In the genomic region with DNA sequence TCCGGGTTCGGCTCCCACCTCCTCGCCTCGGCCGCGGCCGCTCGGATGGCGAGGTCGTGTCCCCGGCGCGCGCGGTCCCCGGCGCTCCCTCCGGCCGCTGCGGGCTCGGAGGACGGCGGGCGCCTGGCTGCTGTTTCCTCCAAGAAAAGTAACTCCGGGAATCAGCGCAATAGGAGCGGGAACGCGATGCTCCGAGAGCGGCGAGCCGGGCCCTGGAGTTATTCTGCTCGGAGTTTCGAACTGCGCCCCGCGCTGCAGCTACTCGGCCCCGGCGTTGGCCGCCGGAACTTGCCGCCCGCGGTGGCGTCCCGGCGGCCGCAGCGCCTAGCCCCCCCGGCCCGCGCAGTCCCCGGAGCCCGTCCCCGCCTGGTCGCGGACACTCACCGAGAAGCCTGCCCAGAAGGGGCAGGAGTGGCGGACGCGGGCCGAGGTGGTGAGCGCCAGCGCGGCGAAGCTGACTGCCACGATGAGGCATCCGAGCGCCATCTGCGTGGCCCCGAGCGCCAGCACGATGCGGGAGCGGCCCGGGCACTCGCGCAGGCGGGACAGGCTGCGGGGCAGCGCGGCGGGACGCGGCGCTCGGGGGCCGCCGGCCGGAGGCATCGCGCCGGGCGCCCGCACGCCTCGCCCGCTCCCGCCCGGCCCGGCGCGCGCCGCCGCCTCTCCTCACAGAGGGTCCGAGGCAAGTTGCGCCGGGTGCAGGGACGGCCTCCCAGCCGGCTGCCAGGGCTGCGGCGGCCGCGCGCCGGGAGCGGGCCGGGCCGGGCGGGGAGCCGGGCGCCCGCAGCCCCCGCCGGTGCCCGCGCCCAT, we compare ENCODE assay signal across 8 cellular contexts.
DNase-seq lines count a peak whose midpoint lies in the region; TF ChIP-seq lines count a peak whose summit lies in the region.

No MANE protein-coding gene starts in this region.

- H3K36me3 ChIP-seq in ectodermal cell (ENCODE audit: control insufficient read depth, insufficient read depth, low read length): no peaks in the 10 kb centered on the region
- H3K36me3 ChIP-seq in CD4-positive, alpha-beta memory T cell (ENCODE audit: insufficient read depth, low read length): no peaks in the 10 kb centered on the region

- peaks cover 47% of the 10 kb centered on the region for H3K27me3 ChIP-seq in ectodermal cell (ENCODE audit: control insufficient read depth, insufficient read depth, low read length, poor library complexity, severe bottlenecking)
- H3K27me3 ChIP-seq in CD4-positive, alpha-beta memory T cell (ENCODE audit: insufficient read depth, low read length): peaks cover 28% of the 10 kb centered on the region

- H3K27me3 Mint-ChIP-seq in CD4-positive, alpha-beta memory T cell: peaks cover 25 to 56% of the 10 kb centered on the region in 2 donors

- WGBS in ectodermal cell, 2 experiments: 0% methylated on average over 130 of the region's 130 CpGs

- no peaks in the 10 kb centered on the region for H3K9me3 ChIP-seq in ectodermal cell (ENCODE audit: control insufficient read depth, low read length)
- H3K9me3 ChIP-seq in CD4-positive, alpha-beta memory T cell (ENCODE audit: control insufficient read depth in 1 of 2, low read length in 2 of 2): no peaks in the 10 kb centered on the region

- H3K4me1 ChIP-seq in ectodermal cell (ENCODE audit: control insufficient read depth, insufficient read depth, low read length): no peaks in the 10 kb centered on the region
- no peaks in the 10 kb centered on the region for H3K4me1 ChIP-seq in CD4-positive, alpha-beta memory T cell (ENCODE audit: insufficient read depth, low read length)

- DNase-seq in HEK293T (ENCODE audit: extremely low spot score) (peak; percentile 19), lung microvascular endothelial cell (ENCODE audit: low read depth in 2 of 2) (peak; percentile 8 to 31), EL (no peak), SKM-1 treated with dmso at 0.1 percent for 144 hours (lab: John Stamatoyannopoulos, UW; ENCODE audit: unreplicated experiment) (no peak), amniotic stem cell (lab: John Stamatoyannopoulos, UW) (no peak)
- DNase-seq in CD4-positive, alpha-beta memory T cell: no peak

- H3K4me3 ChIP-seq in ectodermal cell (ENCODE audit: insufficient read depth, low read depth, low read length): peak overlapping the region; percentile 51
- H3K4me3 ChIP-seq in CD4-positive, alpha-beta memory T cell (ENCODE audit: low read length in 2 of 2): no peak overlapping the region

- intact Hi-C loops in CD4-positive, alpha-beta memory T cell (cut with micrococcal nuclease): no loop called here

- POLR2A ChIA-PET in HEK293T (lab: Yijun Ruan, JAX): no interaction called here
- POLR2A ChIA-PET in CD4-positive, alpha-beta memory T cell (lab: Charles Lee; ENCODE audit: partially characterized antibody): no interaction called here

- H3K27ac Mint-ChIP-seq in CD4-positive, alpha-beta memory T cell: no peak overlapping the region

- H3K9me3 Mint-ChIP-seq in CD4-positive, alpha-beta memory T cell: peaks cover 0 to 9% (median 1%) of the 10 kb centered on the region in 8 donors

- peaks cover 2 to 20% (median 10%) of the 10 kb centered on the region in 4 donors for H3K4me1 Mint-ChIP-seq in CD4-positive, alpha-beta memory T cell

- H3K4me3 Mint-ChIP-seq in CD4-positive, alpha-beta memory T cell: no peak overlapping the region

- peak overlapping the region; percentile 57 for H3K27ac ChIP-seq in 22Rv1
- no peak overlapping the region for H3K27ac ChIP-seq in ectodermal cell (ENCODE audit: insufficient read depth, low read depth, low read length, poor library complexity, severe bottlenecking)
- H3K27ac ChIP-seq in CD4-positive, alpha-beta memory T cell (ENCODE audit: low read depth, low read length): no peak overlapping the region

- H3K36me3 Mint-ChIP-seq in CD4-positive, alpha-beta memory T cell: no peaks in the 10 kb centered on the region

- CTCF ChIA-PET in HEK293T (lab: Yijun Ruan, JAX): no interaction called here
- CTCF ChIA-PET in CD4-positive, alpha-beta memory T cell (lab: Charles Lee; ENCODE audit: partially characterized antibody): no interaction called here

- no peak for TF ChIP-seq CTCF in 22Rv1 (IDR thresholded peaks at IDR 0.05)

TF ChIP-seq in HEK293T, 16 proteins besides CTCF, POLR2A, EP300 and RAD21:
- TF ChIP-seq NFRKB (IDR thresholded peaks at IDR 0.05) (no peak), FOXM1 (IDR thresholded peaks at IDR 0.05; ENCODE audit: borderline replicate concordance) (no peak), BHLHE40 (IDR thresholded peaks at IDR 0.05; ENCODE audit: borderline replicate concordance) (no peak), ARNT (IDR thresholded peaks at IDR 0.05) (no peak), FOXK2 (IDR thresholded peaks at IDR 0.05) (no peak), ZNF384 (IDR thresholded peaks at IDR 0.05) (no peak), TARDBP (IDR thresholded peaks at IDR 0.05) (no peak), FOXA1 (IDR thresholded peaks at IDR 0.05) (no peak), SP1 (IDR thresholded peaks at IDR 0.05) (no peak), HDGF (IDR thresholded peaks at IDR 0.05; ENCODE audit: borderline replicate concordance) (no peak), CTBP1 (IDR thresholded peaks at IDR 0.05; ENCODE audit: borderline replicate concordance) (no peak)
TF ChIP-seq in HEK293T: peak in this region for 0.

Comparison
In these comparisons a context has a peak if more than half of its experiments do, and no peak if none do; other contexts are left out.
1. DNase-seq: peak in HEK293T (single experiment) and lung microvascular endothelial cell (2 of 2); none in EL (single experiment), SKM-1 treated with dmso at 0.1 percent for 144 hours (single experiment), CD4-positive, alpha-beta memory T cell (0 of 5) and amniotic stem cell (single experiment).